28 cellular contexts compared by ENCODE assay signal in the genomic region with DNA sequence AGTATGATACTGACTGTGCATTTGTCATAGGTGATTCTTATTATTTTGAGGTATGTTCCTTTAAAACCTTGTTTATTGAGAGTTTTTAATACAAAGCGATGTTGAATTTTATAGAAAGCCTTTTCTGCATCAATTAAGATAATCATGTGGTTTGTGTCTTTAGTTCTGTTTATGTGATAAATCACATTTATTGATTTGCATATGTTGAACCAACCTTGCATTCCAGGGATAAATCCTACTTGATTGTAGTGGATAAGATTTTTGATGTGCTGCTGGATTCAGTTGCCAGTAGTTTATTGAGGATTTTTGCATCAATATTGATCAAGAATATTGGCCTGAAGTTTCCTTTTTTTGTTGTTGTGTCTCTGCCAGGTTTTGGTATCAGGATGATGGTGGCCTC.
"Had no signal": no experiment of that assay in that cellular context is flagged by ENCODE, and none has a peak within 500 bp of the region (broad histone marks: within the 10 kb centered on the region; RNA-seq: fewer than 3 reads in every experiment).

No MANE protein-coding gene starts in this region.

- H3K9me3 ChIP-seq: colonic mucosa, gastrocnemius medialis had no signal

- ATAC-seq: effector memory CD8-positive, alpha-beta T cell; esophagus mucosa; foreskin keratinocyte; gastrocnemius medialis; gastroesophageal sphincter; heart left ventricle; heart right ventricle had no signal

- FAIRE-seq: colon, endometrium, endothelial cell of umbilical vein, frontal cortex had no signal

- H3K27ac ChIP-seq: colonic mucosa, coronary artery, dorsolateral prefrontal cortex, epithelial cell of prostate, esophagus muscularis mucosa, esophagus squamous epithelium, foreskin keratinocyte, gastrocnemius medialis, gastroesophageal sphincter, heart left ventricle, heart right ventricle had no signal

- H3K4me1 ChIP-seq: colonic mucosa, esophagus muscularis mucosa, esophagus squamous epithelium, foreskin keratinocyte, gastrocnemius medialis, gastroesophageal sphincter, heart left ventricle, heart right ventricle had no signal

- H3K4me3 ChIP-seq: colonic mucosa, coronary artery, dorsolateral prefrontal cortex, esophagus muscularis mucosa, esophagus squamous epithelium, gastrocnemius medialis, gastroesophageal sphincter, heart left ventricle, heart right ventricle had no signal

- DNase-seq: colonic mucosa; cortex of kidney; dermis blood vessel endothelial cell; dorsolateral prefrontal cortex; effector CD4-positive, alpha-beta T cell; effector CD8-positive, alpha-beta T cell; effector memory CD4-positive, alpha-beta T cell; effector memory CD8-positive, alpha-beta T cell; endodermal cell; erythroblast; esophagus squamous epithelium; foreskin fibroblast; foreskin melanocyte; gastrocnemius medialis; glutamatergic neuron; head of caudate nucleus; heart left ventricle; heart right ventricle had no signal

- H3K36me3 ChIP-seq: colonic mucosa, esophagus muscularis mucosa, esophagus squamous epithelium, gastrocnemius medialis, gastroesophageal sphincter, heart left ventricle, heart right ventricle had no signal

- H3K27me3 ChIP-seq: colonic mucosa, esophagus muscularis mucosa, esophagus squamous epithelium, foreskin keratinocyte, gastrocnemius medialis, gastroesophageal sphincter, heart left ventricle, heart right ventricle had no signal
